Comparison of ENCODE assay signal across 24 cellular contexts in the genomic region with DNA sequence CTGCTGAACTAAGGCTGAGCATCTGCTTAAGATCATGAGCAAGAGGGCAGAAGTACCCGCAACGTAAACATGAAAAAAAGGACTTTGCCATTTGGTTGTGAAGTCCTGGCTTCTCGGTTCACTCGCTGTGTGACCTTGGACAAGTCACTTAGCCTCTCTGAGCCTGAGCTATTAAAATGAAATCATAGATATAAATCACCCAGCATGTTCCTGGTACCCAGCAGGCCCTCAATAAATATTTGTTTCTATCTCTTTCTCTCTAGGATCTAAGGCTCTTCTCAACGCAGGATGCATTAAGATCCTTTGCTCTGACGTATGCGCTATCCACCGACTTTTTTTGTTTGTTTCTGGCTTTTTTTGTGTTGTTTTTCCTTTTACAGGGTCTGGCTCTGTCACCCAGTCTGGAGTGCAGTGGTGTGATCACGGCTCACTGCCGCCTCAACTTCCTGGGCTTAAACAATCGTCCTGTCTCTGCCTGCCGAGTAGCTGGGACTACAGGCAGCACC. TPM values are rescaled to one million over a fixed set of nuclear protein-coding genes. Genes with fewer than 3 reads are reported as not detected.
DNase-seq lines count a peak whose midpoint lies in the region; TF ChIP-seq lines count a peak whose summit lies in the region.
"Had no signal": no experiment of that assay in that cellular context is flagged by ENCODE, and none has a peak within 500 bp of the region (broad histone marks: within the 10 kb centered on the region; RNA-seq: fewer than 3 reads in every experiment).

No MANE protein-coding gene starts in this region.

- peaks cover 2% of the 10 kb centered on the region for H3K36me3 Mint-ChIP-seq in osteocyte (ENCODE audit: unreplicated experiment)
- H3K36me3 Mint-ChIP-seq in CD8-positive, alpha-beta memory T cell, result peaks cover 3 to 6% (median 5%) of the 10 kb centered on the region in 3 donors
- H3K36me3 Mint-ChIP-seq: naive B cell had no signal

- peak overlapping the region; percentile 17; the same call in 1 of the 2 replicates for H3K27ac ChIP-seq in 22Rv1
- no peak overlapping the region for H3K27ac ChIP-seq in CD8-positive, alpha-beta memory T cell (ENCODE audit: low read depth, low read length)
- peak overlapping the region in 2 of 4 donors; percentile 50 to 66 for H3K27ac ChIP-seq in Peyer's patch

- no peaks in the 10 kb centered on the region for H3K36me3 ChIP-seq in CD8-positive, alpha-beta memory T cell (ENCODE audit: insufficient read depth, low read length)
- H3K36me3 ChIP-seq in Peyer's patch, result no peaks in the 10 kb centered on the region

- POLR2A ChIA-PET in CD8-positive, alpha-beta memory T cell (lab: Charles Lee), result no interaction called here

- no peak for TF ChIP-seq CTCF in 22Rv1 (IDR thresholded peaks at IDR 0.05)
- no peak for TF ChIP-seq CTCF in fibroblast of villous mesenchyme (IDR thresholded peaks at IDR 0.05; ENCODE audit: insufficient read depth, low read depth, low read length)
- TF ChIP-seq CTCF in osteocyte (IDR thresholded peaks at IDR 0.05), result no peak
- TF ChIP-seq CTCF in Peyer's patch (IDR thresholded peaks at IDR 0.05), result no peak

- peaks cover 18% of the 10 kb centered on the region for H3K4me1 ChIP-seq in CD8-positive, alpha-beta memory T cell (ENCODE audit: insufficient read depth, low read length)
- peaks cover 0 to 20% (median 0%) of the 10 kb centered on the region in 4 donors for H3K4me1 ChIP-seq in Peyer's patch

- CTCF ChIA-PET in CD8-positive, alpha-beta memory T cell (lab: Charles Lee), result interaction anchor here (0.6 to 1.1 kb wide), 2 partner anchors 30 to 80 kb away, joined by 3 to 6 read pairs; no protein-coding TSS in a partner anchor

- H3K27me3 Mint-ChIP-seq in osteocyte (ENCODE audit: unreplicated experiment), result no peaks in the 10 kb centered on the region
- H3K27me3 Mint-ChIP-seq in CD8-positive, alpha-beta memory T cell, result no peaks in the 10 kb centered on the region
- H3K27me3 Mint-ChIP-seq: naive B cell had no signal

- no peaks in the 10 kb centered on the region for H3K9me3 Mint-ChIP-seq in osteocyte (ENCODE audit: unreplicated experiment)
- H3K9me3 Mint-ChIP-seq in CD8-positive, alpha-beta memory T cell, result no peaks in the 10 kb centered on the region
- H3K9me3 Mint-ChIP-seq: naive B cell had no signal

- peaks cover 61% of the 10 kb centered on the region for H3K4me1 Mint-ChIP-seq in osteocyte (ENCODE audit: unreplicated experiment)
- H3K4me1 Mint-ChIP-seq in CD8-positive, alpha-beta memory T cell, result peaks cover 30 to 49% (median 35%) of the 10 kb centered on the region in 3 donors

- no peak overlapping the region for H3K4me3 Mint-ChIP-seq in osteocyte (ENCODE audit: unreplicated experiment)
- H3K4me3 Mint-ChIP-seq in CD8-positive, alpha-beta memory T cell, result peak overlapping the region in 1 of 7 donors; percentile 73

- H3K27me3 ChIP-seq in CD8-positive, alpha-beta memory T cell (ENCODE audit: insufficient read depth, low read length, poor library complexity, severe bottlenecking), result no peaks in the 10 kb centered on the region
- H3K27me3 ChIP-seq in Peyer's patch, result no peaks in the 10 kb centered on the region
- H3K27me3 ChIP-seq: esophagus muscularis mucosa had no signal

- H3K9me3 ChIP-seq in CD8-positive, alpha-beta memory T cell (ENCODE audit: low read length), result no peaks in the 10 kb centered on the region
- H3K9me3 ChIP-seq in Peyer's patch, result no peaks in the 10 kb centered on the region
- H3K9me3 ChIP-seq: esophagus muscularis mucosa had no signal

- peak overlapping the region; percentile 87 for H3K27ac Mint-ChIP-seq in osteocyte (ENCODE audit: unreplicated experiment)
- H3K27ac Mint-ChIP-seq in CD8-positive, alpha-beta memory T cell, result peak overlapping the region in 3 of 8 donors; percentile 53 to 82 (median 54)

- no peak for TF ChIP-seq POLR2A in Peyer's patch (IDR thresholded peaks at IDR 0.05)

- H3K4me3 ChIP-seq in fibroblast of villous mesenchyme (ENCODE audit: low read depth, low read length), result no peak overlapping the region
- no peak overlapping the region for H3K4me3 ChIP-seq in CD8-positive, alpha-beta memory T cell (ENCODE audit: low read length)
- no peak overlapping the region for H3K4me3 ChIP-seq in Peyer's patch
- H3K4me3 ChIP-seq: esophagus muscularis mucosa, lung had no signal

- DNase-seq in HT1080 (ENCODE audit: low read depth) (peak; percentile 17), fibroblast of villous mesenchyme (ENCODE audit: low read depth) (peak; percentile 25), osteocyte (ENCODE audit: extremely low spot score, unreplicated experiment) (no peak), RPMI8226 (no peak), Peyer's patch (no peak), hepatic stellate cell (ENCODE audit: low spot score) (no peak)
- no peak for DNase-seq in CD8-positive, alpha-beta memory T cell
- DNase-seq: activated CD4-positive, alpha-beta T cell treated with anti-CD3 and anti-CD28 coated beads, Interleukin-2, amount 50 U/mL, for 1 hour; activated CD8-positive, alpha-beta memory T cell treated with anti-CD3 and anti-CD28 coated beads, Interleukin-2, amount 50 U/mL, for 48 hours; activated gamma-delta T cell; DND-41; effector CD8-positive, alpha-beta T cell; MV-4-11; naive B cell; NCI-H187; NCI-H446; NK-92 treated with Interleukin-12 subunit alpha and Interleukin-12 subunit beta, amount 100 ng/mL, for 24 hours; stimulated activated CD4-positive, alpha-beta T cell treated with anti-CD3 and anti-CD28 coated beads, Interleukin-1b, Interleukin-23, amount 100 ng/mL, for 48 hours; stimulated activated naive CD4-positive, alpha-beta T cell treated with Interleukin-2 at 50 U/mL for 16 hours; T-helper 1 cell had no signal

RNA-seq across cellular contexts. Expression of gene HIP1, which starts 6.7 kb away (rescaled TPM):
- total RNA-seq in HT1080 (2014; rRNA removed; shearing (Covaris generic)), result 3.3 and 4.6 TPM in 2 replicates
- polyA plus RNA-seq in HT1080 (2015; cell fraction: cytosol; rRNA removed), result 5.1 and 5.3 TPM in 2 replicates
- polyA plus RNA-seq in HT1080 (2015; cell fraction: nucleus; rRNA removed), result 4.1 and 4.9 TPM in 2 replicates
- total RNA-seq in fibroblast of villous mesenchyme (21.2 and 30.9 TPM in 2 replicates), osteocyte (55.3 and 62.0 TPM in 2 replicates), Peyer's patch (10 to 100 TPM in 1 of 4 donors, 1 to 10 TPM in 3; 2.3 to 38.8 (median 6.9) TPM)
- 1 to 10 TPM; 6.7 to 7.4 TPM for total RNA-seq in CD8-positive, alpha-beta memory T cell
- polyA plus RNA-seq in CD8-positive, alpha-beta memory T cell, result 6.1 TPM

RNA-seq across cellular contexts. Expression of gene CCL26, which starts 39.9 kb away (rescaled TPM):
- total RNA-seq in HT1080 (2014; rRNA removed; shearing (Covaris generic)), result not detected in 2 replicates
- polyA plus RNA-seq in HT1080 (2015; cell fraction: cytosol; rRNA removed), result not detected in 2 replicates
- polyA plus RNA-seq in HT1080 (2015; cell fraction: nucleus; rRNA removed), result not detected in 2 replicates
- total RNA-seq in fibroblast of villous mesenchyme, result 0.64 and 0.86 TPM in 2 replicates
- total RNA-seq in osteocyte, result not detected in 2 replicates
- total RNA-seq in CD8-positive, alpha-beta memory T cell, result not detected
- not detected for polyA plus RNA-seq in CD8-positive, alpha-beta memory T cell
- not detected for total RNA-seq in Peyer's patch
- total RNA-seq: lung, Right ventricle myocardium inferior had no signal

Comparison
In these comparisons a context has a peak if more than half of its experiments do, and no peak if none do; other contexts are left out.
1. DNase-seq: peak in HT1080 (single experiment) and fibroblast of villous mesenchyme (single experiment); none in osteocyte (single experiment), CD8-positive, alpha-beta memory T cell (0 of 5), RPMI8226 (single experiment), Peyer's patch (0 of 3) and hepatic stellate cell (single experiment).